Comparison of ENCODE assay signal across 8 cellular contexts in the genomic region with DNA sequence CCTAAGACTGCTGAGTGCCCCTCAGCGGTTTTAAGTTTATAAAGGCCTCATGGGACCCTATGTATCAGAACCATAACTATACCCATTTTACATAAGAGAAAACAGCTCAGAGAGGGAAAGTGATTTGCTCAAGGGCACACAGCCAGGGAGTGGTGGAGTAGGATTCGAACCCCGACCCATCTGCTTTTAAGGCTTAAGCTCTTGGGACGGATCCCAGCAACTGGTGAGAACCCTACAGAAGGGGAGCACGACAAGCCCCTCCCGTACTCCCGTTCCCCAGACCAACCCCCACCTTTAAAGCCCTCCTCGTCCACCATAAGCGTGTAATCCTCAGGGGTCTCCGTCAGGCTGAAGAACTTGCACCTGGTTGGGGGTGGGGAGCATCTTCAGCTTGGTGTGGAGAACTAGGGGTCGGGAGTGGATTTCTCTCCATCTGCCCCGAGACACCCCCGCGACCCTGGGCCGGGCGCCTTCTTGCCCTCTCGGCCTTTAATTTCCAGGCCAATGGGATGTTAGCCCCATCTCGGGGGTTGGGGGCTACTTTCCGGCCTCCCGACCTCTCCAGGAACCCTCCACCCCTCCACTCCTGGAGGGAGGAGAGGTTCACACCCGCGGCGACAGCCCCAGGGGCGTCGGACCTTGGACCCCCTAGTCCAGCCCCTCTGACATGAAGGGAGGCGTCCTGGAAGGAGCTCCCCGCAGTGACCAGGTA.
DNase-seq lines count a peak whose midpoint lies in the region; ATAC-seq and TF ChIP-seq lines count a peak whose summit lies in the region.

No MANE protein-coding gene starts in this region.

- H3K36me3 ChIP-seq in HUES48 (ENCODE audit: control insufficient read depth, insufficient read depth, low read length) = peaks cover 12% of the 10 kb centered on the region; the same call in 1 of the 2 replicates
- H3K36me3 ChIP-seq in iPS-20b (ENCODE audit: insufficient read depth, low read depth, low read length) = no peaks in the 10 kb centered on the region; the same call in 1 of the 2 replicates
- H3K36me3 ChIP-seq in stomach smooth muscle (ENCODE audit: control insufficient read depth in 2 of 2, insufficient read depth in 2 of 2, low read length in 2 of 2) = peaks cover 14 to 22% of the 10 kb centered on the region in 2 donors

- H3K9me3 ChIP-seq in HUES48 (ENCODE audit: control insufficient read depth, insufficient read depth, low read length) (no peaks in the 10 kb centered on the region), iPS-20b (ENCODE audit: insufficient read depth, low read depth, low read length) (no peaks in the 10 kb centered on the region), stomach smooth muscle (ENCODE audit: control insufficient read depth in 2 of 2, low read length in 2 of 2) (no peaks in the 10 kb centered on the region)

- H3K27ac Mint-ChIP-seq in activated naive CD8-positive, alpha-beta T cell = peak overlapping the region; percentile 29

- no peaks in the 10 kb centered on the region for H3K27me3 ChIP-seq in HUES48 (ENCODE audit: control insufficient read depth, insufficient read depth, low read length)
- peaks cover 11% of the 10 kb centered on the region; the same call in 1 of the 2 replicates for H3K27me3 ChIP-seq in iPS-20b (ENCODE audit: insufficient read depth, low read length)
- H3K27me3 ChIP-seq in stomach smooth muscle (ENCODE audit: control insufficient read depth in 1 of 2, insufficient read depth in 2 of 2, low read length in 2 of 2) = no peaks in the 10 kb centered on the region

- H3K27ac ChIP-seq in HUES48 (ENCODE audit: low read depth, low read length) (no peak overlapping the region), iPS-20b (ENCODE audit: low read length) (no peak overlapping the region), stomach smooth muscle (ENCODE audit: low read length) (peak overlapping the region; percentile 90)

- no peak for DNase-seq in GM13977 (ENCODE audit: low spot score)
- DNase-seq in NCI-H2171 treated with DMSO at 0.1 percent for 48 hours (lab: John Stamatoyannopoulos, UW) = no peak
- DNase-seq in NCI-H446 treated with DMSO at 0.1 percent for 48 hours (lab: John Stamatoyannopoulos, UW) = no peak

- H3K4me3 ChIP-seq in HUES48 (ENCODE audit: low read depth, low read length) (peak overlapping the region; percentile 83), iPS-20b (ENCODE audit: low read length) (peak overlapping the region; percentile 75), stomach smooth muscle (ENCODE audit: low read length in 2 of 2) (peak overlapping the region; percentile 80 to 88)

- no peaks in the 10 kb centered on the region for H3K36me3 Mint-ChIP-seq in activated naive CD8-positive, alpha-beta T cell

- H3K9me3 Mint-ChIP-seq in activated naive CD8-positive, alpha-beta T cell (ENCODE audit: low read depth) = no peaks in the 10 kb centered on the region

- TF ChIP-seq CTCF in GM13977 (IDR thresholded peaks at IDR 0.05; ENCODE audit: extremely low read depth, insufficient read depth, missing control alignments) = no peak

- no peaks in the 10 kb centered on the region for H3K27me3 Mint-ChIP-seq in activated naive CD8-positive, alpha-beta T cell

- no peak for ATAC-seq in GM21576 (IDR thresholded peaks at IDR 0.05; ENCODE audit: unreplicated experiment)

- no peak overlapping the region for H3K9ac ChIP-seq in HUES48 (ENCODE audit: low read depth, low read length)
- H3K9ac ChIP-seq in iPS-20b (ENCODE audit: low read depth, low read length) = peak overlapping the region; percentile 45; the same call in 1 of the 2 replicates
- peak overlapping the region; percentile 76 to 89 for H3K9ac ChIP-seq in stomach smooth muscle (ENCODE audit: low read length in 2 of 2)

- H3K4me1 Mint-ChIP-seq in activated naive CD8-positive, alpha-beta T cell (ENCODE audit: low read depth) = peaks cover 22% of the 10 kb centered on the region

- peak overlapping the region; percentile 88 for H3K4me3 Mint-ChIP-seq in activated naive CD8-positive, alpha-beta T cell

- H3K4me1 ChIP-seq in HUES48 (ENCODE audit: control insufficient read depth, insufficient read depth, low read length) (peaks cover 18% of the 10 kb centered on the region), iPS-20b (ENCODE audit: insufficient read depth, low read length) (peaks cover 10% of the 10 kb centered on the region; the same call in 1 of the 2 replicates), stomach smooth muscle (ENCODE audit: control insufficient read depth, insufficient read depth, low read length) (peaks cover 38% of the 10 kb centered on the region)

- in situ Hi-C loops in GM13977 (cut with MboI; ENCODE audit: low pct_unique_long_range_greater_than_20kb, low sequenced_read_pairs, unreplicated experiment) = loop anchor here (10.0 kb wide), 1 partner anchor 96 kb away; the partner anchor contains the start of gene RNF215
